ENCODE assay signal across 11 cellular contexts in the genomic region with DNA sequence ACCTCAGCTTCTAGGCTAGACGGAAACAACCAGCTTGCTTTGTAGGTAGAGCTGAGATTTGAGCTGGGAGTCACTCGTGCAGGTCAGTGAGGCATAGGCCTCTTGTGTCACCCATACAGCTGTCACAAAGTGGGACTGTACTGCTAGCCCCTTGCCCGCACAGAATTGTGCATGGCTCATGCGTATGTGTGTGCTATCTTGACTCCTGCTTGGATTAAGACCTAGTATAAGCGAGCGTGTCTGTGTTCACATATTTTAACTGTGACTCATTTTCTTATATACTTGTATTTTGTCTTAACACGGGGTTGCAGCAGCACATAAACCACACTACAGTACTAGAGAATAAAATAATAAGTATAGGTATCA. TPM values are rescaled to one million over a fixed set of nuclear protein-coding genes. Genes with fewer than 3 reads are reported as not detected.
DNase-seq lines count a peak whose midpoint lies in the region; ATAC-seq and TF ChIP-seq lines count a peak whose summit lies in the region.
"Had no signal": no experiment of that assay in that cellular context is flagged by ENCODE, and none has a peak within 500 bp of the region (broad histone marks: within the 10 kb centered on the region; RNA-seq: fewer than 3 reads in every experiment).

No MANE protein-coding gene starts in this region.

- peaks cover 0 to 13% (median 0%) of the 10 kb centered on the region in 4 donors for H3K4me1 ChIP-seq in Peyer's patch

- no peak overlapping the region for H3K4me3 ChIP-seq in Peyer's patch
- H3K4me3 ChIP-seq: ovary had no signal

- H3K9me3 ChIP-seq in Peyer's patch = no peaks in the 10 kb centered on the region
- H3K9me3 ChIP-seq: ovary had no signal

- H3K27ac ChIP-seq in Peyer's patch = peak overlapping the region in 3 of 4 donors; percentile 28 to 48 (median 32)
- H3K27ac ChIP-seq: epithelial cell of prostate had no signal

- no peak for TF ChIP-seq CTCF in Peyer's patch (IDR thresholded peaks at IDR 0.05)

- peaks cover 0 to 66% (median 0%) of the 10 kb centered on the region in 3 donors for H3K36me3 ChIP-seq in Peyer's patch
- H3K36me3 ChIP-seq: ovary had no signal

- H3K27me3 ChIP-seq in Peyer's patch = no peaks in the 10 kb centered on the region
- H3K27me3 ChIP-seq: ovary had no signal

- peak; percentile 61 for ATAC-seq in esophagus mucosa

- TF ChIP-seq POLR2A in Peyer's patch (IDR thresholded peaks at IDR 0.05) = no peak

- DNase-seq in AG08395 (ENCODE audit: low spot score) = peak; percentile 41
- peak in 1 of 3 donors; percentile 5 for DNase-seq in Peyer's patch
- DNase-seq in non-pigmented ciliary epithelial cell (ENCODE audit: low read depth) = peak; percentile 51
- no peak for DNase-seq in NCI-H1930 (lab: John Stamatoyannopoulos, UW)
- DNase-seq in foreskin melanocyte = no peak
- no peak for DNase-seq in Ammon's horn (ENCODE audit: low spot score)
- DNase-seq in COR-L47 (lab: John Stamatoyannopoulos, UW) = no peak
- DNase-seq: stimulated activated CD8-positive, alpha-beta memory T cell treated with anti-CD3 and anti-CD28 coated beads, Interleukin-4, amount 100 ng/mL, for 48 hours had no signal

RNA-seq across cellular contexts. Expression of a gene that starts 20.1 kb away (rescaled TPM):
- total RNA-seq in Peyer's patch (10 to 100 TPM in 3 of 4 donors, 1 to 10 TPM in 1; 5.4 to 18.2 (median 14.7) TPM), esophagus mucosa (6.8 TPM)

RNA-seq across cellular contexts. Expression of a gene that starts 53.6 kb away (rescaled TPM):
- total RNA-seq in Peyer's patch (100 to 1,000 TPM in 1 of 4 donors, 10 to 100 TPM in 3; 57.8 to 118 (median 84.7) TPM), esophagus mucosa (113 TPM)

Comparison
In these comparisons a context has a peak if more than half of its experiments do, and no peak if none do; other contexts are left out.
1. DNase-seq: peak in AG08395 (single experiment) and non-pigmented ciliary epithelial cell (single experiment); none in NCI-H1930 (0 of 2), foreskin melanocyte (single experiment), Ammon's horn (single experiment) and COR-L47 (single experiment).